1 cellular context compared by ENCODE assay signal in the genomic region with DNA sequence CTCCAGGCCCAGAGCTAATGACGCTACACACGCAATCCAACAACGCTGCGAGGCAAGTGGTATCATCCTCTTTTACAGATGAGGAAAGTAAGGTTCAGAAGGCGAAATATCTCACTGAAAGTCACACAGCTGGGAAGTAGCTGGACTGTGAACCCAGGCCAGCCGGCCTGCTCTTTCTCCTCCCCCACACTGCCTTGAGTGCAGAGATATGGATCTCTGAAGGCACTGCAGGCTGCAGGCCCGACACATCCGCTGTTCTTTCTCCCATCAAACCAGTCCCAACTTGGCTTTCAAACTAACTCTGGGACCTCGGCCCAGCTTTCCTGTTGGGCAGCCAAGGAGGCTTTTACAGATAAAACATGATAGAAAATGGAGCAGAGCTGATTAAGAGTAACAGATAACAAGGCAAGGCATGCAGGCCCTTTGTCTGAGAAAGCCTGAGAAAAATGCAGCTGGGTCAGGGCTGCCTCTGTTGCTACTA.
A peak's percentile ranks its signal among the peaks of the same experiment; 100 is the strongest.
TF ChIP-seq lines count a peak whose summit lies in the region.

No MANE protein-coding gene starts in this region.

TF ChIP-seq in K562, 482 proteins besides CTCF, POLR2A, EP300 and RAD21 (continued from another document and continues in another):
- peak; percentile 64; the same call in 1 of the 2 replicates for TF ChIP-seq NBN (IDR thresholded peaks at IDR 0.05; ENCODE audit: low read depth)
- no peak for TF ChIP-seq U2AF2 (optimal IDR thresholded peaks at IDR 0.05; ENCODE audit: low read depth, low read length)
- TF ChIP-seq, protein P1, sequence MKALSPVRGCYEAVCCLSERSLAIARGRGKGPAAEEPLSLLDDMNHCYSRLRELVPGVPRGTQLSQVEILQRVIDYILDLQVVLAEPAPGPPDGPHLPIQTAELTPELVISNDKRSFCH (CRISPR knock-in tag; IDR thresholded peaks at IDR 0.05), result no peak
- TF ChIP-seq, protein P1 (tag; IDR thresholded peaks at IDR 0.05), result no peak
- TF ChIP-seq CCNT2 (IDR thresholded peaks at IDR 0.05; ENCODE audit: borderline replicate concordance, extremely low read depth, insufficient read length, low read depth, low read length), result no peak
- TF ChIP-seq ZNF197 (CRISPR knock-in tag; IDR thresholded peaks at IDR 0.05; ENCODE audit: low read depth), result 0 out of 2 replicates have a peak, but pooled peaks have one; percentile 57
- peak; percentile 80; the same call in 1 of the 2 replicates for TF ChIP-seq CTBP1 (IDR thresholded peaks at IDR 0.05; ENCODE audit: borderline replicate concordance)
- no peak for TF ChIP-seq GTF2B (IDR thresholded peaks at IDR 0.05; ENCODE audit: extremely low read depth, insufficient read length)
- TF ChIP-seq L3MBTL2 (IDR thresholded peaks at IDR 0.05), result peak; percentile 44; the same call in 1 of the 2 replicates
- no peak for TF ChIP-seq ZNF696 (CRISPR knock-in tag; conservative IDR thresholded peaks at IDR 0.05)
- peak; percentile 93 for TF ChIP-seq RNF2 (IDR thresholded peaks at IDR 0.05)
- TF ChIP-seq E2F3 (CRISPR knock-in tag; IDR thresholded peaks at IDR 0.05), result no peak
- peak; percentile 87 for TF ChIP-seq LEF1 (IDR thresholded peaks at IDR 0.05)
- TF ChIP-seq HNRNPL (IDR thresholded peaks at IDR 0.05; ENCODE audit: low read depth, low read length), result no peak
- TF ChIP-seq ZNF57 (CRISPR knock-in tag; IDR thresholded peaks at IDR 0.05), result no peak
- no peak for TF ChIP-seq ZNF121 (CRISPR knock-in tag; conservative IDR thresholded peaks at IDR 0.05)
- TF ChIP-seq PHB (CRISPR knock-in tag; IDR thresholded peaks at IDR 0.05), result no peak
- TF ChIP-seq ZKSCAN1 (IDR thresholded peaks at IDR 0.05; ENCODE audit: low read depth, low read length), result no peak
- no peak for TF ChIP-seq CCAR2 (IDR thresholded peaks at IDR 0.05; ENCODE audit: low read depth, low read length)
- TF ChIP-seq IFI16 (CRISPR knock-in tag; IDR thresholded peaks at IDR 0.05), result no peak
- TF ChIP-seq MTA2 (IDR thresholded peaks at IDR 0.05; ENCODE audit: low read depth), result 0 out of 2 replicates have a peak, but pooled peaks have one; percentile 18
- TF ChIP-seq GTF2F1 (IDR thresholded peaks at IDR 0.05; ENCODE audit: low read depth, low read length), result no peak
- TF ChIP-seq SRSF7 (optimal IDR thresholded peaks at IDR 0.05; ENCODE audit: low read depth, low read length), result no peak
- TF ChIP-seq, protein P2, sequence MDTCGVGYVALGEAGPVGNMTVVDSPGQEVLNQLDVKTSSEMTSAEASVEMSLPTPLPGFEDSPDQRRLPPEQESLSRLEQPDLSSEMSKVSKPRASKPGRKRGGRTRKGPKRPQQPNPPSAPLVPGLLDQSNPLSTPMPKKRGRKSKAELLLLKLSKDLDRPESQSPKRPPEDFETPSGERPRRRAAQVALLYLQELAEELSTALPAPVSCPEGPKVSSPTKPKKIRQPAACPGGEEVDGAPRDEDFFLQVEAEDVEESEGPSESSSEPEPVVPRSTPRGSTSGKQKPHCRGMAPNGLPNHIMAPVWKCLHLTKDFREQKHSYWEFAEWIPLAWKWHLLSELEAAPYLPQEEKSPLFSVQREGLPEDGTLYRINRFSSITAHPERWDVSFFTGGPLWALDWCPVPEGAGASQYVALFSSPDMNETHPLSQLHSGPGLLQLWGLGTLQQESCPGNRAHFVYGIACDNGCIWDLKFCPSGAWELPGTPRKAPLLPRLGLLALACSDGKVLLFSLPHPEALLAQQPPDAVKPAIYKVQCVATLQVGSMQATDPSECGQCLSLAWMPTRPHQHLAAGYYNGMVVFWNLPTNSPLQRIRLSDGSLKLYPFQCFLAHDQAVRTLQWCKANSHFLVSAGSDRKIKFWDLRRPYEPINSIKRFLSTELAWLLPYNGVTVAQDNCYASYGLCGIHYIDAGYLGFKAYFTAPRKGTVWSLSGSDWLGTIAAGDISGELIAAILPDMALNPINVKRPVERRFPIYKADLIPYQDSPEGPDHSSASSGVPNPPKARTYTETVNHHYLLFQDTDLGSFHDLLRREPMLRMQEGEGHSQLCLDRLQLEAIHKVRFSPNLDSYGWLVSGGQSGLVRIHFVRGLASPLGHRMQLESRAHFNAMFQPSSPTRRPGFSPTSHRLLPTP (IDR thresholded peaks at IDR 0.05; ENCODE audit: borderline replicate concordance, extremely low read depth, insufficient read length), result no peak
- 0 out of 2 replicates have a peak, but pooled peaks have one; percentile 28 for TF ChIP-seq GATAD2B (IDR thresholded peaks at IDR 0.05; ENCODE audit: borderline replicate concordance)
- TF ChIP-seq, protein P3, sequence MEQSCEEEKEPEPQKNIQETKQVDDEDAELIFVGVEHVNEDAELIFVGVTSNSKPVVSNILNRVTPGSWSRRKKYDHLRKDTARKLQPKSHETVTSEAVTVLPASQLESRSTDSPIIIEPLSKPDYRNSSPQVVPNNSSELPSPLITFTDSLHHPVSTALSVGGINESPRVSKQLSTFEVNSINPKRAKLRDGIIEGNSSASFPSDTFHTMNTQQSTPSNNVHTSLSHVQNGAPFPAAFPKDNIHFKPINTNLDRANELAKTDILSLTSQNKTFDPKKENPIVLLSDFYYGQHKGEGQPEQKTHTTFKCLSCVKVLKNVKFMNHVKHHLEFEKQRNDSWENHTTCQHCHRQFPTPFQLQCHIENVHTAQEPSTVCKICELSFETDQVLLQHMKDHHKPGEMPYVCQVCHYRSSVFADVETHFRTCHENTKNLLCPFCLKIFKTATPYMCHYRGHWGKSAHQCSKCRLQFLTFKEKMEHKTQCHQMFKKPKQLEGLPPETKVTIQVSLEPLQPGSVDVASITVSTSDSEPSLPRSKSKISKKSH (CRISPR knock-in tag; IDR thresholded peaks at IDR 0.05), result no peak
- no peak for TF ChIP-seq RFX1 (IDR thresholded peaks at IDR 0.05)
- TF ChIP-seq HSF4 (CRISPR knock-in tag; IDR thresholded peaks at IDR 0.05; ENCODE audit: borderline replicate concordance), result no peak
- TF ChIP-seq THRA (IDR thresholded peaks at IDR 0.05), result no peak
- TF ChIP-seq HNRNPK (IDR thresholded peaks at IDR 0.05; ENCODE audit: low read depth, low read length, poor library complexity, severe bottlenecking), result no peak
- no peak for TF ChIP-seq NFXL1 (CRISPR knock-in tag; IDR thresholded peaks at IDR 0.05)
- no peak for TF ChIP-seq ZNF124 (CRISPR knock-in tag; IDR thresholded peaks at IDR 0.05)
- TF ChIP-seq SRSF3 (IDR thresholded peaks at IDR 0.05; ENCODE audit: insufficient read depth, low read length), result no peak
- TF ChIP-seq, protein P4, sequence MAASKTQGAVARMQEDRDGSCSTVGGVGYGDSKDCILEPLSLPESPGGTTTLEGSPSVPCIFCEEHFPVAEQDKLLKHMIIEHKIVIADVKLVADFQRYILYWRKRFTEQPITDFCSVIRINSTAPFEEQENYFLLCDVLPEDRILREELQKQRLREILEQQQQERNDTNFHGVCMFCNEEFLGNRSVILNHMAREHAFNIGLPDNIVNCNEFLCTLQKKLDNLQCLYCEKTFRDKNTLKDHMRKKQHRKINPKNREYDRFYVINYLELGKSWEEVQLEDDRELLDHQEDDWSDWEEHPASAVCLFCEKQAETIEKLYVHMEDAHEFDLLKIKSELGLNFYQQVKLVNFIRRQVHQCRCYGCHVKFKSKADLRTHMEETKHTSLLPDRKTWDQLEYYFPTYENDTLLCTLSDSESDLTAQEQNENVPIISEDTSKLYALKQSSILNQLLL (CRISPR knock-in tag; IDR thresholded peaks at IDR 0.05; ENCODE audit: borderline replicate concordance), result no peak
- TF ChIP-seq AFF1 (IDR thresholded peaks at IDR 0.05; ENCODE audit: low read depth in 1 of 2, partially characterized antibody in 2 of 2), result peak in 1 of 2 experiments; percentile 56
- no peak for TF ChIP-seq CBFB (CRISPR knock-in tag; IDR thresholded peaks at IDR 0.05)
- peak; percentile 85 for TF ChIP-seq ZFP36 (IDR thresholded peaks at IDR 0.05; ENCODE audit: low read depth, low read length, partially characterized antibody)
- TF ChIP-seq WHSC1 (IDR thresholded peaks at IDR 0.05; ENCODE audit: low read length), result no peak
- TF ChIP-seq NR0B1 (IDR thresholded peaks at IDR 0.05; ENCODE audit: partially characterized antibody), result no peak
- TF ChIP-seq HNRNPLL (IDR thresholded peaks at IDR 0.05; ENCODE audit: low read depth, low read length, poor library complexity, severe bottlenecking), result no peak
- TF ChIP-seq HOMEZ (CRISPR knock-in tag; IDR thresholded peaks at IDR 0.05), result no peak
- TF ChIP-seq, protein P5, sequence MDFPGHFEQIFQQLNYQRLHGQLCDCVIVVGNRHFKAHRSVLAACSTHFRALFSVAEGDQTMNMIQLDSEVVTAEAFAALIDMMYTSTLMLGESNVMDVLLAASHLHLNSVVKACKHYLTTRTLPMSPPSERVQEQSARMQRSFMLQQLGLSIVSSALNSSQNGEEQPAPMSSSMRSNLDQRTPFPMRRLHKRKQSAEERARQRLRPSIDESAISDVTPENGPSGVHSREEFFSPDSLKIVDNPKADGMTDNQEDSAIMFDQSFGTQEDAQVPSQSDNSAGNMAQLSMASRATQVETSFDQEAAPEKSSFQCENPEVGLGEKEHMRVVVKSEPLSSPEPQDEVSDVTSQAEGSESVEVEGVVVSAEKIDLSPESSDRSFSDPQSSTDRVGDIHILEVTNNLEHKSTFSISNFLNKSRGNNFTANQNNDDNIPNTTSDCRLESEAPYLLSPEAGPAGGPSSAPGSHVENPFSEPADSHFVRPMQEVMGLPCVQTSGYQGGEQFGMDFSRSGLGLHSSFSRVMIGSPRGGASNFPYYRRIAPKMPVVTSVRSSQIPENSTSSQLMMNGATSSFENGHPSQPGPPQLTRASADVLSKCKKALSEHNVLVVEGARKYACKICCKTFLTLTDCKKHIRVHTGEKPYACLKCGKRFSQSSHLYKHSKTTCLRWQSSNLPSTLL (IDR thresholded peaks at IDR 0.05), result no peak
- TF ChIP-seq MYC (IDR thresholded peaks at IDR 0.05; ENCODE audit: low read depth, low read length), result peak; percentile 53; the same call in 1 of the 2 replicates
- no peak for TF ChIP-seq MYC (CRISPR knock-in tag; IDR thresholded peaks at IDR 0.05; ENCODE audit: borderline replicate concordance, low read depth)
- peak; percentile 76 for TF ChIP-seq SMARCE1 (IDR thresholded peaks at IDR 0.05)
- no peak for TF ChIP-seq PCBP2 (IDR thresholded peaks at IDR 0.05; ENCODE audit: low read depth, low read length, poor library complexity, severe bottlenecking)
- TF ChIP-seq NR3C1 (CRISPR knock-in tag; IDR thresholded peaks at IDR 0.05), result no peak
- 0 out of 2 replicates have a peak, but pooled peaks have one; percentile 37 for TF ChIP-seq PML (IDR thresholded peaks at IDR 0.05; ENCODE audit: low read length)
